Comparison of ENCODE assay signal across 8 cellular contexts in genomic region chr1:206685749-206686485, GRCh38. TPM values are rescaled to one million over a fixed set of nuclear protein-coding genes. Genes with fewer than 3 reads are reported as not detected.
A peak's percentile ranks its signal among the peaks of the same experiment; 100 is the strongest.
DNase-seq lines count a peak whose midpoint lies in the region; ATAC-seq lines count a peak whose summit lies in the region.

No MANE protein-coding gene starts in this region.

- peak overlapping the region; percentile 85 for H3K18ac ChIP-seq in mesendoderm (ENCODE audit: low read length)

- H3K27ac Mint-ChIP-seq in CD4-positive, CD25-positive, alpha-beta regulatory T cell: peak overlapping the region; percentile 98 to 99 (median 99)
- peak overlapping the region; percentile 99 for H3K27ac Mint-ChIP-seq in activated CD4-positive, alpha-beta T cell treated with anti-CD3 and anti-CD28 coated beads, Interleukin-2, amount 10 ng/mL, durations not matched to agents 24 days and 14 days

- peaks cover 0 to 2% (median 0%) of the 10 kb centered on the region in 7 donors for H3K9me3 Mint-ChIP-seq in CD4-positive, CD25-positive, alpha-beta regulatory T cell
- H3K9me3 Mint-ChIP-seq in activated CD4-positive, alpha-beta T cell treated with anti-CD3 and anti-CD28 coated beads, Interleukin-2, amount 10 ng/mL, durations not matched to agents 24 days and 14 days: no peaks in the 10 kb centered on the region

- peaks cover 5% of the 10 kb centered on the region for H3K27me3 Mint-ChIP-seq in CD4-positive, CD25-positive, alpha-beta regulatory T cell
- H3K27me3 Mint-ChIP-seq in activated CD4-positive, alpha-beta T cell treated with anti-CD3 and anti-CD28 coated beads, Interleukin-2, amount 10 ng/mL, durations not matched to agents 24 days and 14 days: peaks cover 7% of the 10 kb centered on the region

- H3K27me3 ChIP-seq in CD4-positive, CD25-positive, alpha-beta regulatory T cell (ENCODE audit: control insufficient read depth, insufficient read depth, low read length): no peaks in the 10 kb centered on the region
- H3K27me3 ChIP-seq in MG63: peaks cover 9% of the 10 kb centered on the region; the same call in 1 of the 2 replicates
- no peaks in the 10 kb centered on the region for H3K27me3 ChIP-seq in endocrine pancreas (ENCODE audit: control insufficient read depth, insufficient read depth, low read length)
- no peaks in the 10 kb centered on the region for H3K27me3 ChIP-seq in mesendoderm (ENCODE audit: insufficient read depth, low read length, poor library complexity)
- H3K27me3 ChIP-seq in stomach smooth muscle (ENCODE audit: control insufficient read depth in 1 of 2, insufficient read depth in 2 of 2, low read length in 2 of 2): no peaks in the 10 kb centered on the region

- H3K4me1 ChIP-seq in CD4-positive, CD25-positive, alpha-beta regulatory T cell (ENCODE audit: control insufficient read depth, insufficient read depth, low read length, poor library complexity, severe bottlenecking): peaks cover 35% of the 10 kb centered on the region
- H3K4me1 ChIP-seq in endocrine pancreas (ENCODE audit: control insufficient read depth, insufficient read depth, low read length) (peaks cover 7% of the 10 kb centered on the region), mesendoderm (ENCODE audit: control insufficient read depth, low read depth, low read length) (peaks cover 10% of the 10 kb centered on the region), stomach smooth muscle (ENCODE audit: control insufficient read depth, insufficient read depth, low read length) (peaks cover 49% of the 10 kb centered on the region)

- H3K23ac ChIP-seq in mesendoderm (ENCODE audit: low read length): no peak overlapping the region

- H2BK15ac ChIP-seq in mesendoderm (replicated peaks; ENCODE audit: low read depth): no peak overlapping the region

- WGBS in mesendoderm (ENCODE audit: extremely low coverage, insufficient coverage, low lambda C conversion rate): no CpG with 5 or more reads among the region's 49 CpGs

- peak overlapping the region; percentile 97 to 100 (median 100) for H3K4me3 Mint-ChIP-seq in CD4-positive, CD25-positive, alpha-beta regulatory T cell
- peak overlapping the region; percentile 99 for H3K4me3 Mint-ChIP-seq in activated CD4-positive, alpha-beta T cell treated with anti-CD3 and anti-CD28 coated beads, Interleukin-2, amount 10 ng/mL, durations not matched to agents 24 days and 14 days

- no peak overlapping the region for H2AK5ac ChIP-seq in mesendoderm (ENCODE audit: low read length)

- H2BK120ac ChIP-seq in mesendoderm (ENCODE audit: low read depth, low read length): no peak overlapping the region

- peaks cover 2% of the 10 kb centered on the region for H3K36me3 ChIP-seq in CD4-positive, CD25-positive, alpha-beta regulatory T cell (ENCODE audit: control insufficient read depth, insufficient read depth, low read length)
- H3K36me3 ChIP-seq in MG63 (no peaks in the 10 kb centered on the region), endocrine pancreas (ENCODE audit: control insufficient read depth, insufficient read depth, low read length) (no peaks in the 10 kb centered on the region), mesendoderm (ENCODE audit: control insufficient read depth, insufficient read depth, low read length) (no peaks in the 10 kb centered on the region), stomach smooth muscle (ENCODE audit: control insufficient read depth in 2 of 2, insufficient read depth in 2 of 2, low read length in 2 of 2) (no peaks in the 10 kb centered on the region)

- peaks cover 17 to 52% (median 37%) of the 10 kb centered on the region in 4 donors for H3K4me1 Mint-ChIP-seq in CD4-positive, CD25-positive, alpha-beta regulatory T cell
- H3K4me1 Mint-ChIP-seq in activated CD4-positive, alpha-beta T cell treated with anti-CD3 and anti-CD28 coated beads, Interleukin-2, amount 10 ng/mL, durations not matched to agents 24 days and 14 days: peaks cover 52% of the 10 kb centered on the region

- peak overlapping the region; percentile 18 for H3K4ac ChIP-seq in mesendoderm (ENCODE audit: low read depth, low read length)

- H4K8ac ChIP-seq in mesendoderm (ENCODE audit: low read depth, low read length): no peak overlapping the region

- H3K36me3 Mint-ChIP-seq in CD4-positive, CD25-positive, alpha-beta regulatory T cell: no peaks in the 10 kb centered on the region
- H3K36me3 Mint-ChIP-seq in activated CD4-positive, alpha-beta T cell treated with anti-CD3 and anti-CD28 coated beads, Interleukin-2, amount 10 ng/mL, durations not matched to agents 24 days and 14 days (ENCODE audit: low read depth): peaks cover 12% of the 10 kb centered on the region

- DNase-seq in CD4-positive, CD25-positive, alpha-beta regulatory T cell: peak in 2 of 3 donors; percentile 42 to 65
- peak; percentile 62 for DNase-seq in MG63
- peak; percentile 89 for DNase-seq in activated CD4-positive, alpha-beta T cell treated with anti-CD3 and anti-CD28 coated beads, Interleukin-2, amount 10 ng/mL, durations not matched to agents 24 days and 14 days
- peak; percentile 89 for DNase-seq in mesendoderm

- intact Hi-C loops in activated CD4-positive, alpha-beta T cell treated with anti-CD3 and anti-CD28 coated beads, Interleukin-2, amount 10 ng/mL, durations not matched to agents 24 days and 14 days (cut with micrococcal nuclease): loop anchor here (1.0 kb wide), 1 partner anchor 17 kb away; no protein-coding TSS in a partner anchor

- H3K79me2 ChIP-seq in mesendoderm (ENCODE audit: control insufficient read depth, insufficient read depth, low read length): peaks cover 35% of the 10 kb centered on the region

- no peaks in the 10 kb centered on the region for H3K9me3 ChIP-seq in CD4-positive, CD25-positive, alpha-beta regulatory T cell (ENCODE audit: control insufficient read depth in 2 of 2, low read length in 2 of 2)
- H3K9me3 ChIP-seq in MG63: no peaks in the 10 kb centered on the region
- no peaks in the 10 kb centered on the region for H3K9me3 ChIP-seq in endocrine pancreas (ENCODE audit: control insufficient read depth, low read length)
- H3K9me3 ChIP-seq in stomach smooth muscle (ENCODE audit: control insufficient read depth in 2 of 2, low read length in 2 of 2): no peaks in the 10 kb centered on the region

- peak overlapping the region; percentile 67 for H3K4me2 ChIP-seq in mesendoderm (ENCODE audit: low read length)

- no peak overlapping the region for H2BK5ac ChIP-seq in mesendoderm (ENCODE audit: low read length)

- H3K9ac ChIP-seq in endocrine pancreas (ENCODE audit: control insufficient read depth, insufficient read depth, low read length) (peak overlapping the region; percentile 93), mesendoderm (ENCODE audit: low read length) (peak overlapping the region; percentile 90), stomach smooth muscle (ENCODE audit: low read length in 2 of 2) (peak overlapping the region; percentile 92 to 97)

- no peak overlapping the region for H4K5ac ChIP-seq in mesendoderm (ENCODE audit: low read length)

- peak; percentile 11 to 13 for ATAC-seq in CD4-positive, CD25-positive, alpha-beta regulatory T cell (ENCODE audit: low read depth in 2 of 2)
- peak; percentile 26 for ATAC-seq in GM19463 (IDR thresholded peaks at IDR 0.05; ENCODE audit: unreplicated experiment)
- no peak for ATAC-seq in HG03565 (IDR thresholded peaks at IDR 0.05; ENCODE audit: unreplicated experiment)

- peak overlapping the region; percentile 83 for H3K27ac ChIP-seq in CD4-positive, CD25-positive, alpha-beta regulatory T cell (ENCODE audit: insufficient read depth, low read length, poor library complexity, severe bottlenecking)
- peak overlapping the region; percentile 70 for H3K27ac ChIP-seq in mesendoderm (ENCODE audit: low read depth, low read length)
- H3K27ac ChIP-seq in stomach smooth muscle (ENCODE audit: low read length): peak overlapping the region; percentile 96

- H3K4me3 ChIP-seq in CD4-positive, CD25-positive, alpha-beta regulatory T cell (ENCODE audit: low read depth, low read length): peak overlapping the region; percentile 92
- H3K4me3 ChIP-seq in MG63 (peak overlapping the region; percentile 90), endocrine pancreas (ENCODE audit: control insufficient read depth, insufficient read depth, low read length) (peak overlapping the region; percentile 82), mesendoderm (ENCODE audit: low read length) (peak overlapping the region; percentile 84), stomach smooth muscle (ENCODE audit: low read length in 2 of 2) (peak overlapping the region; percentile 86 to 92)

- peak overlapping the region; percentile 88 for H3K56ac ChIP-seq in mesendoderm (ENCODE audit: low read length)

- H3K79me1 ChIP-seq in mesendoderm (ENCODE audit: low read length): peaks cover 22% of the 10 kb centered on the region

RNA-seq across cellular contexts. Expression of gene MAPKAPK2, which starts 1.2 kb away (rescaled TPM):
- total RNA-seq in CD4-positive, CD25-positive, alpha-beta regulatory T cell: 167 TPM
- 1 to 10 TPM; 2.4 to 3.8 (median 2.9) TPM for polyA plus RNA-seq in CD4-positive, CD25-positive, alpha-beta regulatory T cell
- total RNA-seq in MG63 (2014; rRNA removed; shearing (Covaris generic); ENCODE audit: low replicate concordance): 28.1 and 32.3 TPM in 2 replicates
- total RNA-seq in activated CD4-positive, alpha-beta T cell treated with anti-CD3 and anti-CD28 coated beads, Interleukin-2, amount 10 ng/mL, durations not matched to agents 24 days and 14 days: 95.1 and 97.4 TPM in 2 replicates
- polyA plus RNA-seq in mesendoderm (2013, experiment 1 of 2): 32.5 TPM
- 32.5 TPM for polyA plus RNA-seq in mesendoderm (2013, experiment 2 of 2)

RNA-seq across cellular contexts. Expression of gene DYRK3, which starts 50.6 kb away (rescaled TPM):
- 0.67 TPM for total RNA-seq in CD4-positive, CD25-positive, alpha-beta regulatory T cell
- under 1 TPM in 1 of 4 donors, not detected in 3; 0.32 TPM for polyA plus RNA-seq in CD4-positive, CD25-positive, alpha-beta regulatory T cell
- 19.3 and 20.2 TPM in 2 replicates for total RNA-seq in MG63 (2014; rRNA removed; shearing (Covaris generic); ENCODE audit: low replicate concordance)
- 16.5 and 16.9 TPM in 2 replicates for total RNA-seq in activated CD4-positive, alpha-beta T cell treated with anti-CD3 and anti-CD28 coated beads, Interleukin-2, amount 10 ng/mL, durations not matched to agents 24 days and 14 days
- 4.9 TPM for polyA plus RNA-seq in mesendoderm (2013, experiment 1 of 2)
- 5.1 TPM for polyA plus RNA-seq in mesendoderm (2013, experiment 2 of 2)

Comparison
In these comparisons a context has a peak if more than half of its experiments do, and no peak if none do; other contexts are left out.
1. RNA of gene DYRK3, which starts 50.6 kb away (total RNA-seq): 19.3 to 20.2 TPM in MG63 and 16.5 to 16.9 TPM in activated CD4-positive, alpha-beta T cell treated with anti-CD3 and anti-CD28 coated beads, Interleukin-2, amount 10 ng/mL, durations not matched to agents 24 days and 14 days; 0.67 TPM in CD4-positive, CD25-positive, alpha-beta regulatory T cell (single experiment); every median in the first group is over 10 times any median in the second.
2. Peak in every context shown above with its lines, with median percentiles within 50 percentile points of each other: DNase-seq, H3K27ac ChIP-seq, H3K4me3 ChIP-seq and H3K9ac ChIP-seq.